27 cellular contexts compared by ENCODE assay signal in genomic region chr14:104164041-104164440, GRCh38.
"Had no signal": no experiment of that assay in that cellular context is flagged by ENCODE, and none has a peak within 500 bp of the region (broad histone marks: within the 10 kb centered on the region; RNA-seq: fewer than 3 reads in every experiment).

No MANE protein-coding gene starts in this region.

- H3K4me1 ChIP-seq: suprapubic skin, thyroid gland, tibial artery, tibial nerve, transverse colon, upper lobe of left lung, upper lobe of right lung, uterus, vagina had no signal

- DNase-seq: stimulated activated CD4-positive, alpha-beta T cell treated with anti-CD3 and anti-CD28 coated beads, Interleukin-2, amount 100 ng/mL, for 24 hours; stimulated activated CD4-positive, alpha-beta T cell treated with anti-CD3 and anti-CD28 coated beads, Interleukin-2, amount 100 ng/mL, for 48 hours; stimulated activated CD4-positive, alpha-beta T cell treated with anti-CD3 and anti-CD28 coated beads, Interleukin-4, amount 100 ng/mL, for 1 hour; stimulated activated CD4-positive, alpha-beta T cell treated with anti-CD3 and anti-CD28 coated beads, Interleukin-4, amount 100 ng/mL, for 24 hours; stimulated activated CD4-positive, alpha-beta T cell treated with anti-CD3 and anti-CD28 coated beads, Interleukin-4, amount 100 ng/mL, for 4 hours; stimulated activated CD8-positive, alpha-beta memory T cell treated with anti-CD3 and anti-CD28 coated beads, Interleukin-4, amount 100 ng/mL, for 48 hours; stimulated activated naive B cell treated with anti-CD40 and anti-IgM and Interleukin-4, amounts not matched to agents 10 μg/mL and 1 μg/mL and 100 μg/mL, for 72 hours; stimulated activated naive CD4-positive, alpha-beta T cell; stimulated activated naive CD4-positive, alpha-beta T cell treated with Interleukin-2 at 50 U/mL for 16 hours; stomach; substantia nigra; testis; thyroid gland; tibial artery; transverse colon; trophoblast cell; upper lobe of left lung; upper lobe of right lung; uterus had no signal

- H3K4me3 ChIP-seq: stomach, suprapubic skin, testis, thoracic aorta, thyroid gland, tibial artery, tibial nerve, transverse colon, upper lobe of left lung, upper lobe of right lung, uterus, vagina had no signal

- ATAC-seq: stimulated activated effector memory CD8-positive, alpha-beta T cell treated with anti-CD3 and anti-CD28 coated beads, Interleukin-12 subunit alpha, Interleukin-12 subunit beta, amount 100 ng/mL, for 72 hours; stimulated activated memory B cell treated with anti-CD40 and anti-IgM and Interleukin-4, amounts not matched to agents 10 μg/mL and 1 μg/mL and 100 μg/mL, for 72 hours; stimulated activated naive B cell treated with anti-CD40 and anti-IgM and Interleukin-4, amounts not matched to agents 10 μg/mL and 1 μg/mL and 100 μg/mL, for 72 hours; upper lobe of right lung had no signal

- H3K4me3 Mint-ChIP-seq: stimulated activated effector memory CD8-positive, alpha-beta T cell treated with anti-CD3 and anti-CD28 coated beads, Interleukin-12 subunit alpha, Interleukin-12 subunit beta, amount 100 ng/mL, for 72 hours; stimulated activated memory B cell treated with anti-CD40 and anti-IgM and Interleukin-4, amounts not matched to agents 10 μg/mL and 1 μg/mL and 100 μg/mL, for 72 hours; stimulated activated naive B cell treated with anti-CD40 and anti-IgM and Interleukin-4, amounts not matched to agents 10 μg/mL and 1 μg/mL and 100 μg/mL, for 72 hours; stimulated activated naive CD8-positive, alpha-beta T cell treated with anti-CD3 and anti-CD28 coated beads, Interleukin-15, Interleukin-2, amounts not matched to agents 100 ng/mL and 50 ng/mL, for 24 hours; type B pancreatic cell had no signal

- H3K9me3 Mint-ChIP-seq: stimulated activated effector memory CD8-positive, alpha-beta T cell treated with anti-CD3 and anti-CD28 coated beads, Interleukin-12 subunit alpha, Interleukin-12 subunit beta, amount 100 ng/mL, for 72 hours; stimulated activated memory B cell treated with anti-CD40 and anti-IgM and Interleukin-4, amounts not matched to agents 10 μg/mL and 1 μg/mL and 100 μg/mL, for 72 hours; stimulated activated naive B cell treated with anti-CD40 and anti-IgM and Interleukin-4, amounts not matched to agents 10 μg/mL and 1 μg/mL and 100 μg/mL, for 72 hours; stimulated activated naive CD8-positive, alpha-beta T cell treated with anti-CD3 and anti-CD28 coated beads, Interleukin-15, Interleukin-2, amounts not matched to agents 100 ng/mL and 50 ng/mL, for 24 hours; type B pancreatic cell had no signal

- H3K27me3 Mint-ChIP-seq: stimulated activated memory B cell treated with anti-CD40 and anti-IgM and Interleukin-4, amounts not matched to agents 10 μg/mL and 1 μg/mL and 100 μg/mL, for 72 hours; stimulated activated naive B cell treated with anti-CD40 and anti-IgM and Interleukin-4, amounts not matched to agents 10 μg/mL and 1 μg/mL and 100 μg/mL, for 72 hours; stimulated activated naive CD8-positive, alpha-beta T cell treated with anti-CD3 and anti-CD28 coated beads, Interleukin-15, Interleukin-2, amounts not matched to agents 100 ng/mL and 50 ng/mL, for 24 hours; type B pancreatic cell had no signal

- H3K4me1 Mint-ChIP-seq: stimulated activated effector memory CD8-positive, alpha-beta T cell treated with anti-CD3 and anti-CD28 coated beads, Interleukin-12 subunit alpha, Interleukin-12 subunit beta, amount 100 ng/mL, for 72 hours; stimulated activated memory B cell treated with anti-CD40 and anti-IgM and Interleukin-4, amounts not matched to agents 10 μg/mL and 1 μg/mL and 100 μg/mL, for 72 hours had no signal

- H3K36me3 ChIP-seq: stomach, suprapubic skin, thoracic aorta, thyroid gland, tibial artery, transverse colon, upper lobe of left lung, upper lobe of right lung, uterus, vagina had no signal

- H3K27ac Mint-ChIP-seq: stimulated activated effector memory CD8-positive, alpha-beta T cell treated with anti-CD3 and anti-CD28 coated beads, Interleukin-12 subunit alpha, Interleukin-12 subunit beta, amount 100 ng/mL, for 72 hours; stimulated activated memory B cell treated with anti-CD40 and anti-IgM and Interleukin-4, amounts not matched to agents 10 μg/mL and 1 μg/mL and 100 μg/mL, for 72 hours; stimulated activated naive B cell treated with anti-CD40 and anti-IgM and Interleukin-4, amounts not matched to agents 10 μg/mL and 1 μg/mL and 100 μg/mL, for 72 hours; stimulated activated naive CD8-positive, alpha-beta T cell treated with anti-CD3 and anti-CD28 coated beads, Interleukin-15, Interleukin-2, amounts not matched to agents 100 ng/mL and 50 ng/mL, for 24 hours; type B pancreatic cell had no signal

- H3K27ac ChIP-seq: stomach, suprapubic skin, testis, thoracic aorta, thyroid gland, tibial artery, tibial nerve, transverse colon, upper lobe of left lung, upper lobe of right lung, uterus, vagina had no signal

- H3K9me3 ChIP-seq: stomach, suprapubic skin, testis, thoracic aorta, thyroid gland, tibial artery, tibial nerve, transverse colon, upper lobe of left lung, upper lobe of right lung, uterus, vagina had no signal

- H3K27me3 ChIP-seq: testis, thyroid gland, tibial nerve, transverse colon, upper lobe of left lung, upper lobe of right lung, uterus, vagina had no signal
